ENCODE assay signal across 34 cellular contexts in the genomic region with DNA sequence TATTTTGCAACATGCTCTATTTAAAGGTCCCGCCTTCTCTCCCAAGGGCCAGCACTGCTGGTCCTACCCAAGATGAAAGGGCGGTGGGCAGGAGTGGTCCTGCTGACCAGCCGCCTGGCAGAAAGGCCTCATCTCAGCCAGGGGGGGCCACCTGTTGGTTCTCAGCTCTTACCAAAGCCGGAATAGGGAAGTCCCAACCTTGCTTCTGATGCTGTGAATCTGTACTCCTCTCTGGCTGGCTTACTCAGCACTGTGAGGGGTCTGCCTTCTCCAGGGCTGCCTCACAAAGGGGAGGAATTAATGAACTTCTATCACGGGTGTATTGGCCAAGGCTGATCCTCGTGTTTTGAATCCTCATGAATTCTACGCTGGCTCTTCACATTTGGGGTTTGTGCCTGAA. TPM values are rescaled to one million over a fixed set of nuclear protein-coding genes. Genes with fewer than 3 reads are reported as not detected.
"Had no signal": no experiment of that assay in that cellular context is flagged by ENCODE, and none has a peak within 500 bp of the region (broad histone marks: within the 10 kb centered on the region; RNA-seq: fewer than 3 reads in every experiment).

No MANE protein-coding gene starts in this region.

- H3K9me3 Mint-ChIP-seq: activated CD4-positive, alpha-beta memory T cell treated with anti-CD3 and anti-CD28 coated beads, Interleukin-2, amount 10 ng/mL, durations not matched to agents 7 days and 5 days; activated CD4-positive, alpha-beta T cell treated with anti-CD3 and anti-CD28 coated beads, Interleukin-2, amount 10 ng/mL, durations not matched to agents 7 days and 5 days; activated T-cell treated with anti-CD3 and anti-CD28 coated beads, Interleukin-2, amount 50 U/mL, for 4 hours; activated T-helper 17 cell treated with anti-CD3 and anti-CD28 coated beads, Interleukin-2, amount 50 U/mL, for 72 hours had no signal

- H3K4me3 Mint-ChIP-seq: activated CD4-positive, alpha-beta memory T cell treated with anti-CD3 and anti-CD28 coated beads, Interleukin-2, amount 10 ng/mL, durations not matched to agents 7 days and 5 days; activated CD4-positive, alpha-beta T cell treated with anti-CD3 and anti-CD28 coated beads, Interleukin-2, amount 10 ng/mL, durations not matched to agents 7 days and 5 days; activated naive CD8-positive, alpha-beta T cell; activated T-cell treated with anti-CD3 and anti-CD28 coated beads, Interleukin-2, amount 50 U/mL, for 4 hours; activated T-helper 17 cell treated with anti-CD3 and anti-CD28 coated beads, Interleukin-2, amount 50 U/mL, for 72 hours; WTC11 had no signal

- H3K36me3 Mint-ChIP-seq: activated naive CD8-positive, alpha-beta T cell; WTC11 had no signal

- H3K4me1 ChIP-seq: adrenal gland, body of pancreas, esophagus squamous epithelium, gastroesophageal sphincter had no signal

- DNase-seq: activated CD4-positive, alpha-beta memory T cell treated with anti-CD3 and anti-CD28 coated beads, Interleukin-2, amount 10 ng/mL, durations not matched to agents 7 days and 5 days; activated CD4-positive, alpha-beta T cell treated with anti-CD3 and anti-CD28 coated beads for 1 hour; activated CD4-positive, alpha-beta T cell treated with anti-CD3 and anti-CD28 coated beads for 4 hours; activated CD4-positive, alpha-beta T cell treated with anti-CD3 and anti-CD28 coated beads, Interleukin-2, amount 10 ng/mL, durations not matched to agents 7 days and 5 days; activated CD4-positive, alpha-beta T cell treated with anti-CD3 and anti-CD28 coated beads, Interleukin-2, amount 50 U/mL, for 4 hours; activated effector memory CD4-positive, alpha-beta T cell treated with Interleukin-2 at 50 U/mL for 16 hours; activated gamma-delta T cell treated with Interleukin-2 at 50 U/mL for 16 hours; activated naive CD4-positive, alpha-beta T cell treated with anti-CD3 and anti-CD28 coated beads, Interleukin-2, amount 50 U/mL, for 16 hours; activated naive CD4-positive, alpha-beta T cell treated with Interleukin-2 at 50 U/mL for 16 hours; activated T-cell treated with anti-CD3 and anti-CD28 coated beads, Interleukin-2, amount 50 U/mL, for 4 hours; adrenal gland; amygdala; aorta; body of pancreas; caudate nucleus; cortex of kidney; dermis blood vessel endothelial cell; effector CD4-positive, alpha-beta T cell; esophagus squamous epithelium; foreskin melanocyte; T-helper 2 cell had no signal

- H3K36me3 ChIP-seq: adrenal gland, esophagus squamous epithelium, gastroesophageal sphincter had no signal

- H3K27me3 ChIP-seq: body of pancreas, gastroesophageal sphincter had no signal

- ATAC-seq: activated T-cell treated with anti-CD3 and anti-CD28 coated beads, Interleukin-2, amount 50 U/mL, for 4 hours; activated T-helper 17 cell treated with anti-CD3 and anti-CD28 coated beads, Interleukin-2, amount 50 U/mL, for 72 hours; body of pancreas; gastroesophageal sphincter; WTC11 had no signal

- H3K4me3 ChIP-seq: adrenal gland, body of pancreas, esophagus squamous epithelium, gastroesophageal sphincter had no signal

- H3K27me3 Mint-ChIP-seq: activated CD4-positive, alpha-beta memory T cell treated with anti-CD3 and anti-CD28 coated beads, Interleukin-2, amount 10 ng/mL, durations not matched to agents 7 days and 5 days; activated CD4-positive, alpha-beta T cell treated with anti-CD3 and anti-CD28 coated beads, Interleukin-2, amount 10 ng/mL, durations not matched to agents 7 days and 5 days had no signal

- H3K27ac Mint-ChIP-seq: activated CD4-positive, alpha-beta memory T cell treated with anti-CD3 and anti-CD28 coated beads, Interleukin-2, amount 10 ng/mL, durations not matched to agents 7 days and 5 days; activated CD4-positive, alpha-beta T cell treated with anti-CD3 and anti-CD28 coated beads, Interleukin-2, amount 10 ng/mL, durations not matched to agents 7 days and 5 days; activated naive CD8-positive, alpha-beta T cell; activated T-helper 17 cell treated with anti-CD3 and anti-CD28 coated beads, Interleukin-2, amount 50 U/mL, for 72 hours; WTC11 had no signal

- H3K4me1 Mint-ChIP-seq: activated CD4-positive, alpha-beta memory T cell treated with anti-CD3 and anti-CD28 coated beads, Interleukin-2, amount 10 ng/mL, durations not matched to agents 7 days and 5 days; activated CD4-positive, alpha-beta T cell treated with anti-CD3 and anti-CD28 coated beads, Interleukin-2, amount 10 ng/mL, durations not matched to agents 7 days and 5 days; WTC11 had no signal

- H3K27ac ChIP-seq: adrenal gland, body of pancreas, epithelial cell of prostate, esophagus squamous epithelium, gastroesophageal sphincter, VCaP had no signal

- H3K9me3 ChIP-seq: adrenal gland, body of pancreas, esophagus squamous epithelium, gastroesophageal sphincter had no signal

RNA-seq across cellular contexts. Expression of gene FAM240B, which starts 13.6 kb away (rescaled TPM):
- total RNA-seq: activated CD4-positive, alpha-beta memory T cell treated with anti-CD3 and anti-CD28 coated beads, Interleukin-2, amount 10 ng/mL, durations not matched to agents 7 days and 5 days; activated CD4-positive, alpha-beta T cell treated with anti-CD3 and anti-CD28 coated beads, Interleukin-2, amount 10 ng/mL, durations not matched to agents 7 days and 5 days; activated T-cell treated with anti-CD3 and anti-CD28 coated beads, Interleukin-2, amount 50 U/mL, for 4 hours; activated T-helper 17 cell treated with anti-CD3 and anti-CD28 coated beads, Interleukin-2, amount 50 U/mL, for 72 hours; adrenal gland; aorta; body of pancreas; chondrocyte; dermis blood vessel endothelial cell; endothelial cell of umbilical vein; esophagus squamous epithelium; fibroblast of lung; fibroblast of villous mesenchyme; gastroesophageal sphincter; glomerular endothelial cell; T-helper 1 cell treated with Interleukin-12 subunit alpha and Interleukin-12 subunit beta and Interleukin-4 antibody, amounts not matched to agents 30 ng/mL and 1 ng/mL, for 36 hours; WTC11 had no signal
- polyA plus RNA-seq: adrenal gland, aorta, endothelial cell of umbilical vein, esophagus, fibroblast of lung had no signal
